Comparison of ENCODE assay signal across 18 cellular contexts in the genomic region with DNA sequence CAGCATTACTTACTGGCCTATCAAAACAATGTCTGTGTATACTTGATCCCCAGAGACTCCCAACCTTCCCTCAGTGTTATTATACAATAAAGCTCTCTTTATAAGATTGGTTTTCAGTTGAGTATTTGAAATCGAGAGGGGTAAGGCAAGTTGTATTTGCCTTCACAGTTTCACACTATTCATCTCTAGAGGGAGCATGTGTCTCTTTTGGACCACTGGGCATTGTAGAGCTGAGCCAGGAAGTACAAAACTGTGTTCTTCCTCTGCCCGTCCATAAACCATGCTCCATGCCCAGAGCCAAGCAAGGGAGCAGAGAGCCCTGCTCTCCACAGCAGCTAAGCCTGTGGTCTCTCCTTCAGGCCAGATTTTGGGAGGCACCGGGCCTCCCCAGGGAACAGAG.
DNase-seq lines count a peak whose midpoint lies in the region; ATAC-seq and TF ChIP-seq lines count a peak whose summit lies in the region.
"Had no signal": no experiment of that assay in that cellular context is flagged by ENCODE, and none has a peak within 500 bp of the region (broad histone marks: within the 10 kb centered on the region; RNA-seq: fewer than 3 reads in every experiment).

No MANE protein-coding gene starts in this region.

- in situ Hi-C loops in astrocyte of the spinal cord (cut with HindIII; ENCODE audit: low sequenced_read_pairs): no loop called here

- H3K4me3 ChIP-seq in ACC112 (ENCODE audit: low read depth, low read length): peak overlapping the region; percentile 39; the same call in 1 of the 2 replicates
- H3K4me3 ChIP-seq in astrocyte of the spinal cord (ENCODE audit: low read depth, low read length): no peak overlapping the region
- H3K4me3 ChIP-seq: pancreas, smooth muscle cell had no signal

- H3K27me3 ChIP-seq in ACC112 (ENCODE audit: insufficient read depth, low read length): no peaks in the 10 kb centered on the region
- H3K27me3 ChIP-seq: pancreas had no signal

- H3K27ac ChIP-seq in ACC112 (ENCODE audit: low read depth, low read length): peak overlapping the region; percentile 96
- H3K27ac ChIP-seq: pancreas had no signal

- no peaks in the 10 kb centered on the region for H3K36me3 ChIP-seq in ACC112 (ENCODE audit: insufficient read depth, low read length)
- H3K36me3 ChIP-seq: pancreas had no signal

- H2AFZ ChIP-seq in ACC112 (ENCODE audit: low read length, unreplicated experiment): peak overlapping the region; percentile 80

- peaks cover 57% of the 10 kb centered on the region for H3K4me1 ChIP-seq in ACC112 (ENCODE audit: control insufficient read depth, insufficient read depth, low read length, unreplicated experiment)
- H3K4me1 ChIP-seq: pancreas had no signal

- no peak for TF ChIP-seq CTCF in astrocyte of the spinal cord (IDR thresholded peaks at IDR 0.05; ENCODE audit: low read depth, low read length)

- H3K79me2 ChIP-seq in ACC112 (ENCODE audit: control insufficient read depth, insufficient read depth, low read length, unreplicated experiment): no peaks in the 10 kb centered on the region

- ATAC-seq in GM19351 (IDR thresholded peaks at IDR 0.05; ENCODE audit: unreplicated experiment): peak; percentile 53
- ATAC-seq: esophagus mucosa, WTC11 had no signal

- DNase-seq in astrocyte of the spinal cord (ENCODE audit: low read depth, low spot score) (peak; percentile 18), medulla oblongata (ENCODE audit: extremely low spot score) (peak; percentile 9), inferior parietal cortex (ENCODE audit: extremely low spot score) (no peak), SIG-M5 (lab: John Stamatoyannopoulos, UW) (no peak), NCI-H1417 (lab: John Stamatoyannopoulos, UW) (no peak), NCI-H2029 treated with DMSO at 0.1 percent for 48 hours (lab: John Stamatoyannopoulos, UW) (no peak)
- DNase-seq: H7; NCI-H2081; NCI-H748 treated with DMSO at 0.1 percent for 48 hours; pancreas; RPMI8226; stimulated activated naive CD4-positive, alpha-beta T cell; T-helper 1 cell had no signal

Comparison
In these comparisons a context has a peak if more than half of its experiments do, and no peak if none do; other contexts are left out.
1. DNase-seq: peak in astrocyte of the spinal cord (single experiment) and medulla oblongata (single experiment); none in inferior parietal cortex (single experiment), SIG-M5 (single experiment), NCI-H1417 (0 of 3) and NCI-H2029 treated with DMSO at 0.1 percent for 48 hours (single experiment).